Comparison of ENCODE assay signal across 18 cellular contexts in the genomic region with DNA sequence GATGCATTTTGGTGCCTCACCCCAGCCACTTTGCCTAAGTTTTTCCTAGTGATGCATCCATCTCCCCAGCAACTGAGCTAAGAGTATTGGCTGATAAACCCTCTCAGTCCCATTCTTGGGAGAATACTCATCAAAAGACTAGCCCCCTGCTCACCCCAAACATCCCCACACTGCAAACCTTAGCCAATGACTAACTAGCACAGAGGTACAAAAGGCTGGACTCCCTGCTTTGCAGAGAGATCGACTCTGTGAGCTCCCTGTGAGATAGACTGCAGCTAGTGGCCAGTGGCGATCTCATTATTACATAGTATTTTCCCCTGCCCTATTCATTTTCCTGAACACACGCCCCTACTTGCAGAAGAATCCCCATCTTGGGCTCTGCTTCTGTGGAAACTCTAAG.
"Had no signal": no experiment of that assay in that cellular context is flagged by ENCODE, and none has a peak within 500 bp of the region (broad histone marks: within the 10 kb centered on the region; RNA-seq: fewer than 3 reads in every experiment).

No MANE protein-coding gene starts in this region.

- H3K27ac Mint-ChIP-seq: activated CD4-positive, alpha-beta T cell treated with anti-CD3 and anti-CD28 coated beads, Interleukin-2, amount 10 ng/mL, durations not matched to agents 7 days and 5 days; activated naive CD8-positive, alpha-beta T cell; stimulated activated naive CD8-positive, alpha-beta T cell treated with anti-CD3 and anti-CD28 coated beads, Interleukin-15, amount 100 ng/mL, for 72 hours had no signal

- FAIRE-seq: islet of Langerhans, pancreas had no signal

- H3K27me3 ChIP-seq: breast epithelium, gastroesophageal sphincter, pancreas, spleen had no signal

- H3K4me3 Mint-ChIP-seq: activated CD4-positive, alpha-beta T cell treated with anti-CD3 and anti-CD28 coated beads, Interleukin-2, amount 10 ng/mL, durations not matched to agents 7 days and 5 days; activated naive CD8-positive, alpha-beta T cell; stimulated activated naive CD8-positive, alpha-beta T cell treated with anti-CD3 and anti-CD28 coated beads, Interleukin-15, amount 100 ng/mL, for 72 hours had no signal

- ATAC-seq: gastroesophageal sphincter; left colon; pancreas; sciatic nerve; stimulated activated naive CD8-positive, alpha-beta T cell treated with anti-CD3 and anti-CD28 coated beads, Interleukin-15, amount 100 ng/mL, for 72 hours had no signal

- H3K4me3 ChIP-seq: breast epithelium, gastroesophageal sphincter, pancreas, spleen, thoracic aorta had no signal

- H3K36me3 ChIP-seq: breast epithelium, gastroesophageal sphincter, pancreas, spleen, thoracic aorta had no signal

- H3K27ac ChIP-seq: breast epithelium, epithelial cell of prostate, gastroesophageal sphincter, pancreas, spleen, thoracic aorta had no signal

- DNase-seq: activated CD4-positive, alpha-beta T cell treated with anti-CD3 and anti-CD28 coated beads, Interleukin-2, amount 10 ng/mL, durations not matched to agents 7 days and 5 days; activated CD4-positive, CD25-positive, alpha-beta regulatory T cell; activated CD8-positive, alpha-beta memory T cell treated with anti-CD3 and anti-CD28 coated beads for 24 hours; activated gamma-delta T cell treated with Interleukin-2 at 50 U/mL for 16 hours; amniotic stem cell; dermis blood vessel endothelial cell; left colon; pancreas; spleen; stimulated activated naive CD8-positive, alpha-beta T cell treated with anti-CD3 and anti-CD28 coated beads, Interleukin-15, amount 100 ng/mL, for 72 hours; T-helper 2 cell had no signal

- H3K9me3 ChIP-seq: breast epithelium, gastroesophageal sphincter, pancreas, spleen, thoracic aorta had no signal

- H3K27me3 Mint-ChIP-seq: activated CD4-positive, alpha-beta T cell treated with anti-CD3 and anti-CD28 coated beads, Interleukin-2, amount 10 ng/mL, durations not matched to agents 7 days and 5 days; activated naive CD8-positive, alpha-beta T cell; stimulated activated naive CD8-positive, alpha-beta T cell treated with anti-CD3 and anti-CD28 coated beads, Interleukin-15, amount 100 ng/mL, for 72 hours had no signal

- H3K4me1 ChIP-seq: breast epithelium, gastroesophageal sphincter, pancreas, spleen had no signal

- H3K4me1 Mint-ChIP-seq: activated CD4-positive, alpha-beta T cell treated with anti-CD3 and anti-CD28 coated beads, Interleukin-2, amount 10 ng/mL, durations not matched to agents 7 days and 5 days had no signal
